ENCODE assay signal across 20 cellular contexts in genomic region chr14:99881011-99881410, GRCh38.
DNase-seq lines count a peak whose midpoint lies in the region; ATAC-seq and TF ChIP-seq lines count a peak whose summit lies in the region.
"Had no signal": no experiment of that assay in that cellular context is flagged by ENCODE, and none has a peak within 500 bp of the region (broad histone marks: within the 10 kb centered on the region; RNA-seq: fewer than 3 reads in every experiment).

No MANE protein-coding gene starts in this region.

- H3F3A ChIP-seq in GM23338 (replicated peaks; ENCODE audit: low read depth) = no peaks in the 10 kb centered on the region

- no peak overlapping the region for H3K4me2 ChIP-seq in GM23338
- H3K4me2 ChIP-seq: BLaER1 treated with 17β-estradiol and CSF1 and Interleukin-3, amounts not matched to agents 10 nM and 100 nM; neural progenitor cell had no signal

- in situ Hi-C loops in KBM-7 (cut with MboI; ENCODE audit: low pct_unique_long_range_greater_than_20kb, low sequenced_read_pairs) = loop anchor here (25.0 kb wide), 1 partner anchor 369 kb away; no protein-coding TSS in a partner anchor

- H3K27me3 Mint-ChIP-seq in GM23338 (ENCODE audit: insufficient read depth, low read depth, poor library complexity) = no peaks in the 10 kb centered on the region
- peaks cover 6% of the 10 kb centered on the region for H3K27me3 Mint-ChIP-seq in brain

- H3K27me3 ChIP-seq in GM23338 (ENCODE audit: insufficient read depth) = no peaks in the 10 kb centered on the region
- no peaks in the 10 kb centered on the region for H3K27me3 ChIP-seq in layer of hippocampus (ENCODE audit: control insufficient read depth, insufficient read depth, low read length)
- H3K27me3 ChIP-seq: BLaER1 treated with 17β-estradiol and CSF1 and Interleukin-3, amounts not matched to agents 10 nM and 100 nM; neural progenitor cell; Peyer's patch had no signal

- no peak overlapping the region for H3K4me3 ChIP-seq in GM23338
- H3K4me3 ChIP-seq: BLaER1 treated with 17β-estradiol and CSF1 and Interleukin-3, amounts not matched to agents 10 nM and 100 nM; neural progenitor cell; Peyer's patch had no signal

- H3K9me3 Mint-ChIP-seq in GM23338 = no peaks in the 10 kb centered on the region
- no peaks in the 10 kb centered on the region for H3K9me3 Mint-ChIP-seq in brain
- H3K9me3 Mint-ChIP-seq: activated CD4-positive, alpha-beta memory T cell treated with anti-CD3 and anti-CD28 coated beads for 36 hours; activated T-cell treated with anti-CD3 and anti-CD28 coated beads, Interleukin-2, amount 50 U/mL, for 4 hours; endodermal cell; neural progenitor cell had no signal

- H3K27ac Mint-ChIP-seq in GM23338 = peak overlapping the region; percentile 41
- H3K27ac Mint-ChIP-seq in brain = peak overlapping the region; percentile 72 to 100 (median 87)
- H3K27ac Mint-ChIP-seq: activated CD4-positive, alpha-beta memory T cell treated with anti-CD3 and anti-CD28 coated beads for 36 hours; endodermal cell; neural progenitor cell had no signal

- no peak for TF ChIP-seq CTCF in GM23338 (conservative IDR thresholded peaks at IDR 0.05; ENCODE audit: low read depth in 2 of 2)
- TF ChIP-seq CTCF in brain (conservative IDR thresholded peaks at IDR 0.05) = no peak

- no peaks in the 10 kb centered on the region for H3K79me2 ChIP-seq in GM23338 (replicated peaks; ENCODE audit: insufficient read depth)

- no peaks in the 10 kb centered on the region for H3K9me2 ChIP-seq in GM23338 (ENCODE audit: insufficient read depth)

- H3K4me1 Mint-ChIP-seq in GM23338 = peaks cover 19% of the 10 kb centered on the region
- peaks cover 71% of the 10 kb centered on the region for H3K4me1 Mint-ChIP-seq in brain

- H3K4me3 Mint-ChIP-seq in GM23338 = no peak overlapping the region
- H3K4me3 Mint-ChIP-seq in brain = peak overlapping the region in 4 of 5 experiments; percentile 14 to 69 (median 24)
- H3K4me3 Mint-ChIP-seq: activated CD4-positive, alpha-beta memory T cell treated with anti-CD3 and anti-CD28 coated beads for 36 hours; activated T-cell treated with anti-CD3 and anti-CD28 coated beads, Interleukin-2, amount 50 U/mL, for 4 hours; endodermal cell; neural progenitor cell had no signal

- no peak for DNase-seq in GM23338 (ENCODE audit: low spot score)
- DNase-seq in substantia nigra (lab: John Stamatoyannopoulos, UW) = peak in 22 of 49 donors; percentile 13 to 65 (median 38)
- no peak for DNase-seq in MV-4-11 (lab: John Stamatoyannopoulos, UW)
- no peak for DNase-seq in KBM-7
- DNase-seq in activated CD4-positive, CD25-positive, alpha-beta regulatory T cell treated with anti-CD3 and anti-CD28 coated beads, Interleukin-2, amount 50 U/mL, for 72 hours = no peak
- DNase-seq: activated CD4-positive, alpha-beta memory T cell treated with anti-CD3 and anti-CD28 coated beads for 36 hours; activated T-cell treated with anti-CD3 and anti-CD28 coated beads, Interleukin-2, amount 50 U/mL, for 4 hours; DMS53; endodermal cell; foreskin melanocyte; NCI-H1048; NCI-H2081 treated with DMSO at 0.1 percent for 48 hours; NCI-H774; Peyer's patch; stimulated activated CD4-positive, alpha-beta T cell treated with anti-CD3 and anti-CD28 coated beads, Interleukin-4, amount 100 ng/mL, for 24 hours had no signal

- H3K27ac ChIP-seq in GM23338 (ENCODE audit: low read depth) (no peak overlapping the region), layer of hippocampus (ENCODE audit: low read depth, low read length) (peak overlapping the region; percentile 46), substantia nigra (ENCODE audit: low read depth, low read length, poor library complexity, severe bottlenecking) (peak overlapping the region; percentile 46)
- H3K27ac ChIP-seq: BLaER1 treated with 17β-estradiol and CSF1 and Interleukin-3, amounts not matched to agents 10 nM and 100 nM; neural progenitor cell had no signal

- ATAC-seq in GM23338 = no peak
- no peak for ATAC-seq in GM18519 (IDR thresholded peaks at IDR 0.05; ENCODE audit: low FRiP score, unreplicated experiment)
- ATAC-seq: activated T-cell treated with anti-CD3 and anti-CD28 coated beads, Interleukin-2, amount 50 U/mL, for 4 hours had no signal

- H4K20me1 ChIP-seq in GM23338 (replicated peaks; ENCODE audit: insufficient read depth) = no peaks in the 10 kb centered on the region
- H4K20me1 ChIP-seq: BLaER1 treated with 17β-estradiol and CSF1 and Interleukin-3, amounts not matched to agents 10 nM and 100 nM had no signal

- H3K36me3 Mint-ChIP-seq in GM23338 (ENCODE audit: low read depth) = no peaks in the 10 kb centered on the region
- H3K36me3 Mint-ChIP-seq in brain = peaks cover 22% of the 10 kb centered on the region
- H3K36me3 Mint-ChIP-seq: activated CD4-positive, alpha-beta memory T cell treated with anti-CD3 and anti-CD28 coated beads for 36 hours had no signal

- H2AFZ ChIP-seq in GM23338 = no peak overlapping the region
- H2AFZ ChIP-seq: neural progenitor cell had no signal

- no peaks in the 10 kb centered on the region for H3K36me3 ChIP-seq in GM23338 (ENCODE audit: insufficient read depth)
- H3K36me3 ChIP-seq: BLaER1 treated with 17β-estradiol and CSF1 and Interleukin-3, amounts not matched to agents 10 nM and 100 nM; neural progenitor cell; Peyer's patch had no signal

- H3K4me1 ChIP-seq in GM23338 (ENCODE audit: insufficient read depth) = no peaks in the 10 kb centered on the region

TF ChIP-seq in GM23338, 12 proteins besides CTCF, POLR2A, EP300 and RAD21 (continues in another document):
- no peak for TF ChIP-seq EZH2 (IDR thresholded peaks at IDR 0.05; ENCODE audit: low read depth, unreplicated experiment)
- no peak for TF ChIP-seq REST (IDR thresholded peaks at IDR 0.05; ENCODE audit: unreplicated experiment)
- TF ChIP-seq EZH2phosphoT487 (IDR thresholded peaks at IDR 0.05; ENCODE audit: unreplicated experiment) = no peak
